In the genomic region with DNA sequence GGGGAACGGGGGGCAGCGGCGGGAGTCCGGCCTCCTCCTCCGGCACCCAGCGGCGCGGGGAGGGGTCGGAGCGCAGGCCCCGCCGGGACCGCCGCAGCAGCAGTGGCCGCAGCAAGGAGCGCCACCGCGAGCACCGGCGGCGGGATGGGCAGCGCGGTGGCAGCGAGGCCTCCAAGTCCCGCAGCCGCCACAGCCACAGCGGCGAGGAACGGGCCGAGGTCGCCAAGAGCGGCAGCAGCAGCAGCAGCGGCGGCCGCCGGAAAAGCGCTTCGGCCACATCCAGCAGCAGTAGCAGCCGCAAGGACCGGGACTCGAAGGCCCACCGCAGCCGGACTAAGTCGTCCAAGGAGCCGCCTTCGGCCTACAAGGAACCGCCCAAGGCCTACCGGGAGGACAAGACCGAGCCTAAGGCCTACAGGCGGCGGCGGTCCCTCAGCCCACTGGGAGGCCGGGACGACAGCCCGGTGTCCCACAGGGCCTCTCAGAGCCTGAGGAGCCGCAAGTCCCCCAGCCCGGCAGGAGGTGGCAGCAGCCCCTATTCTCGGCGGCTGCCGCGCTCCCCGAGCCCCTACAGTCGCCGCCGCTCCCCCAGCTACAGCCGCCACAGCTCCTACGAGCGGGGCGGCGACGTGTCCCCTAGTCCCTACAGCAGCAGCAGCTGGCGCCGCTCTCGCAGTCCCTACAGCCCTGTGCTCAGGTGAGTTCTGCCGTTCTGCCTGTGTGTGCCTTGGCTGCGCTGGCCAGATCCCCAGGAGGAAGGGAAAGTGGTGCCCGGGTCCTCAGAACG, we compare ENCODE assay signal across 1 cellular context.
A peak's percentile ranks its signal among the peaks of the same experiment; 100 is the strongest.
TF ChIP-seq lines count a peak whose summit lies in the region.

No MANE protein-coding gene starts in this region.

TF ChIP-seq in H1, 55 proteins besides CTCF, POLR2A, EP300 and RAD21 (continued from another document):
- TF ChIP-seq HDAC2 (IDR thresholded peaks at IDR 0.05; ENCODE audit: borderline replicate concordance in 1 of 2, low read depth in 2 of 2, low read length in 2 of 2) (no peak), RNF2 (IDR thresholded peaks at IDR 0.05; ENCODE audit: borderline replicate concordance, low read depth, low read length, missing control alignments, poor library complexity, severe bottlenecking) (no peak), EGR1 (IDR thresholded peaks at IDR 0.05; ENCODE audit: borderline replicate concordance, low read depth, low read length) (no peak), HDAC6 (IDR thresholded peaks at IDR 0.05; ENCODE audit: low read depth, low read length) (no peak), FOSL1 (IDR thresholded peaks at IDR 0.05; ENCODE audit: insufficient read depth, low read depth, low read length) (no peak), SIRT6 (IDR thresholded peaks at IDR 0.05; ENCODE audit: low read length) (no peak), CEBPB (IDR thresholded peaks at IDR 0.05; ENCODE audit: low read depth, low read length) (no peak), PHF8 (conservative IDR thresholded peaks at IDR 0.05; ENCODE audit: low read depth, low read length) (peak; percentile 37; the same call in 1 of the 2 replicates)
- TF ChIP-seq, protein P1, sequence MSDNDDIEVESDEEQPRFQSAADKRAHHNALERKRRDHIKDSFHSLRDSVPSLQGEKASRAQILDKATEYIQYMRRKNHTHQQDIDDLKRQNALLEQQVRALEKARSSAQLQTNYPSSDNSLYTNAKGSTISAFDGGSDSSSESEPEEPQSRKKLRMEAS (IDR thresholded peaks at IDR 0.05): peak; percentile 15; the same call in 1 of the 2 replicates
